27 cellular contexts compared by ENCODE assay signal in the genomic region with DNA sequence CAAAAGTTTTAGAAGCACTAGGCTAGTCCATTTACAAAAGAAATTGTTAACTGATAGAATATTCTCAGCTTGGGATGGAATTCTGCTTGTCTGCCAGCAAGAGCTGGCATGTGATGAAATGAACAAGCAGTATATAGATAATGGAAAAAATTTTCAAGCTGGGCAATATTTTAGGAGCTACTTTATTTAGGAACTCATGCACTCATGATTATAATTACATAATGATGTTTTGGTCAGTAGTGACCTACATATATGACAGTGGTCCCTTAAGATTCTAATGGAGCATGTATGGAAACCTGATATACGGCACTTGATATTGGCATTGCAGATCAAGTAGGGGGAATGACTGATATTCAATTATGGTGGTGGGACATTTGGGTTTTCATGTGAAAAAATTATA. TPM values are rescaled to one million over a fixed set of nuclear protein-coding genes. Genes with fewer than 3 reads are reported as not detected.
A peak's percentile ranks its signal among the peaks of the same experiment; 100 is the strongest.
DNase-seq lines count a peak whose midpoint lies in the region; ATAC-seq and TF ChIP-seq lines count a peak whose summit lies in the region.
"Had no signal": no experiment of that assay in that cellular context is flagged by ENCODE, and none has a peak within 500 bp of the region (broad histone marks: within the 10 kb centered on the region; RNA-seq: fewer than 3 reads in every experiment).

No MANE protein-coding gene starts in this region.

- no peaks in the 10 kb centered on the region for H3K9me3 Mint-ChIP-seq in neural crest cell
- H3K9me3 Mint-ChIP-seq: CD14-positive monocyte; CD4-positive, alpha-beta memory T cell; CD4-positive, alpha-beta T cell; CD4-positive, CD25-positive, alpha-beta regulatory T cell; CD8-positive, alpha-beta memory T cell; CD8-positive, alpha-beta T cell had no signal

- H3K4me3 Mint-ChIP-seq in neural crest cell = peak overlapping the region; percentile 33
- H3K4me3 Mint-ChIP-seq: B cell; CD14-positive monocyte; CD4-positive, alpha-beta memory T cell; CD4-positive, alpha-beta T cell; CD8-positive, alpha-beta T cell had no signal

- no peaks in the 10 kb centered on the region for H3K36me3 Mint-ChIP-seq in neural crest cell (ENCODE audit: low read depth)

- peaks cover 11% of the 10 kb centered on the region for H3K4me1 Mint-ChIP-seq in neural crest cell

- no peak for TF ChIP-seq CTCF in neural crest cell (conservative IDR thresholded peaks at IDR 0.05)

- H3K27ac Mint-ChIP-seq in neural crest cell (ENCODE audit: unreplicated experiment) = no peak overlapping the region
- H3K27ac Mint-ChIP-seq: B cell; CD4-positive, alpha-beta memory T cell; CD4-positive, alpha-beta T cell; CD4-positive, CD25-positive, alpha-beta regulatory T cell; CD8-positive, alpha-beta T cell had no signal

- DNase-seq in left ventricle myocardium superior (no peak), Right ventricle myocardium inferior (ENCODE audit: missing footprints) (no peak), neural crest cell (ENCODE audit: low read depth, low spot score) (no peak)
- DNase-seq in activated CD4-positive, CD25-positive, alpha-beta regulatory T cell treated with anti-CD3 and anti-CD28 coated beads, Interleukin-2, amount 50 U/mL, for 72 hours = no peak
- DNase-seq: 8988T; ACHN; AML-193; BE2C; C1 segment of cervical spinal cord; Caco-2; Calu3; CD4-positive, alpha-beta memory T cell; CD4-positive, alpha-beta T cell; CD4-positive, CD25-positive, alpha-beta regulatory T cell; CD8-positive, alpha-beta memory T cell; CD8-positive, alpha-beta T cell; COR-L47; DMS 273 treated with DMSO at 0.1 percent for 48 hours; DMS153; DMS53; DMS79; DMS79 treated with DMSO at 0.1 percent for 48 hours; DND-41; EL had no signal

- ATAC-seq in left ventricle myocardium superior = peak; percentile 61
- no peak for ATAC-seq in Right ventricle myocardium inferior
- ATAC-seq: A549; CD8-positive, alpha-beta T cell had no signal

- intact Hi-C loops in left ventricle myocardium superior (cut with micrococcal nuclease) = loop anchor here (10.0 kb wide), 1 partner anchor 121 kb away; no protein-coding TSS in a partner anchor
- intact Hi-C loops in Right ventricle myocardium inferior (cut with DNase I) = no loop called here

- no peaks in the 10 kb centered on the region for H3K27me3 Mint-ChIP-seq in neural crest cell (ENCODE audit: low read depth)
- H3K27me3 Mint-ChIP-seq: B cell; CD4-positive, alpha-beta memory T cell; CD4-positive, alpha-beta T cell; CD4-positive, CD25-positive, alpha-beta regulatory T cell; CD8-positive, alpha-beta memory T cell had no signal

RNA-seq across cellular contexts. Expression of gene EAF1, which starts 6.1 kb away (rescaled TPM):
- total RNA-seq in left ventricle myocardium superior = 7.0 TPM
- total RNA-seq in Right ventricle myocardium inferior = 6.7 TPM
- 24.9 and 26.3 TPM in 2 replicates for total RNA-seq in neural crest cell

RNA-seq across cellular contexts. Expression of gene METTL6, which starts 6.2 kb away (rescaled TPM):
- total RNA-seq in left ventricle myocardium superior = 6.4 TPM
- 6.8 TPM for total RNA-seq in Right ventricle myocardium inferior
- total RNA-seq in neural crest cell = 27.3 and 28.2 TPM in 2 replicates
